In the genomic region with DNA sequence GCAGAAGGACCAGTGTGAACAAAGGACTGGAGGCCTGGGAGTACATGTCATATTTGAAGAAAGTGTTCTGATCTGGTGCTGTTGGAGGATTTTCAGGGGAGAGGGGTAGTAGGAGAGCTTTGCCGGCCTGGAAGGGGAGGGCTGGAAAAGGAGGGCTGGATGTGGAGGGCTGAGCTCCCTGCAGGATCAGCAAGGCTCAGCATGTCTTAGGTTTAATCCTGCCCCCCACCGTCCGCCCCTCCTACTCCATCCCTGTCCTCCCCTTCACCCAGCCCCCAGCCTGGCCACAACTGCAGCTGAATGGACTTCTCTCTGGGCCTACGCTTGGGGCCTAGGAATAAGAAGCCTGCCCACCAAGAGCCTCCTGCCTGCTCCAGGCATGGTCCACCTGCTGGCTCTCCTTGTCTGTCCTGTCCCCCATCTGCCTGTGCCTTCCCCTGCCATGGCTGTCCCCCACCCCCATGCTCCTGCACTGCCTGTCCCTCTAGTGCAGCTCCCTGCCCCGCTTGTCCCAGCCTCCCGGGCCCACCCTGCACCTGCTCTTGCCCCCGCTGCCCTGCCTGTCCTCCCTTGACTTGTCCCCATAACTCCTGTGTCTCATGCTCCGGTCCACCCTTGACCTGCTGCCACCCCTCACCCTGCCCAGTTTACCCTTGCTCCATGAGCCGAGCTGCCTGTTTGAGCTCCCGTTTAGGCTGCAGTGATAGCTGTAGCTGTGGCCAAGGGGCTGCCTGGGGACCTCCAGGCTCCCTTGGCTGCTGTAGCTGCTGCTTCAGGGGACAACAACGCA, we compare ENCODE assay signal across 1 cellular context.
TF ChIP-seq lines count a peak whose summit lies in the region.

No MANE protein-coding gene starts in this region.

TF ChIP-seq in K562, 482 proteins besides CTCF, POLR2A, EP300 and RAD21:
- TF ChIP-seq NR4A1 (CRISPR knock-in tag; IDR thresholded peaks at IDR 0.05) = no peak
- TF ChIP-seq NR4A1 (tag; IDR thresholded peaks at IDR 0.05) = no peak
- no peak for TF ChIP-seq PTRF (tag; IDR thresholded peaks at IDR 0.05)
- TF ChIP-seq GABPA (tag; conservative IDR thresholded peaks at IDR 0.05; ENCODE audit: low read depth) = no peak
TF ChIP-seq in K562: peak in this region for 0.
